ENCODE assay signal across 8 cellular contexts in genomic region chr4:185128272-185129119, GRCh38. TPM values are rescaled to one million over a fixed set of nuclear protein-coding genes. Genes with fewer than 3 reads are reported as not detected.
A peak's percentile ranks its signal among the peaks of the same experiment; 100 is the strongest.
DNase-seq lines count a peak whose midpoint lies in the region; ATAC-seq and TF ChIP-seq lines count a peak whose summit lies in the region.

No MANE protein-coding gene starts in this region.

- intact Hi-C loops in dendritic cell treated with granulocyte-macrophage colony-stimulating factor and Interleukin-4, amounts not matched to agents 40 ng/mL and 50 ng/mL, for 4 days (cut with micrococcal nuclease) = no loop called here
- intact Hi-C loops in testis (cut with DNase I; ENCODE audit: low total_unique reads) = no loop called here

- DNase-seq in GM23248 (peak; percentile 53), T-helper 9 cell (peak; percentile 9), lung (ENCODE audit: low spot score) (no peak), testis (peak; percentile 62), NCI-H524 treated with DMSO at 0.1 percent for 48 hours (lab: John Stamatoyannopoulos, UW) (no peak)

- no peaks in the 10 kb centered on the region for H3K36me3 Mint-ChIP-seq in dendritic cell treated with granulocyte-macrophage colony-stimulating factor and Interleukin-4, amounts not matched to agents 40 ng/mL and 50 ng/mL, for 4 days (ENCODE audit: low read depth)

- no peak overlapping the region for H3K27ac Mint-ChIP-seq in dendritic cell treated with granulocyte-macrophage colony-stimulating factor and Interleukin-4, amounts not matched to agents 40 ng/mL and 50 ng/mL, for 4 days

- TF ChIP-seq CTCF in DOHH2 (IDR thresholded peaks at IDR 0.05; ENCODE audit: low read depth, low read length, poor library complexity, severe bottlenecking) (no peak), lung (IDR thresholded peaks at IDR 0.05; ENCODE audit: control extremely low read depth, extremely low read depth) (no peak), testis (IDR thresholded peaks at IDR 0.05) (peak in 2 of 3 experiments; percentile 28 to 49)

- no peaks in the 10 kb centered on the region for H3K9me2 ChIP-seq in DOHH2 (replicated peaks; ENCODE audit: control insufficient read depth, low read length)
- H3K9me2 ChIP-seq in GM23248 (ENCODE audit: insufficient read depth) = no peaks in the 10 kb centered on the region

- H3K27ac ChIP-seq in DOHH2 (ENCODE audit: low read depth, low read length) (no peak overlapping the region), GM23248 (no peak overlapping the region), lung (ENCODE audit: low read depth in 1 of 2, low read length in 1 of 2) (peak overlapping the region; percentile 57 to 90), testis (peak overlapping the region; percentile 83 to 87)

- peaks cover 9% of the 10 kb centered on the region for H3K4me1 Mint-ChIP-seq in dendritic cell treated with granulocyte-macrophage colony-stimulating factor and Interleukin-4, amounts not matched to agents 40 ng/mL and 50 ng/mL, for 4 days (ENCODE audit: low read depth)

- peak overlapping the region; percentile 66 for H3K4me3 Mint-ChIP-seq in dendritic cell treated with granulocyte-macrophage colony-stimulating factor and Interleukin-4, amounts not matched to agents 40 ng/mL and 50 ng/mL, for 4 days

- H3K27me3 ChIP-seq in DOHH2 (ENCODE audit: control insufficient read depth, low read length) = peaks cover 12% of the 10 kb centered on the region
- H3K27me3 ChIP-seq in GM23248 (replicated peaks; ENCODE audit: insufficient read depth) = no peaks in the 10 kb centered on the region
- no peaks in the 10 kb centered on the region for H3K27me3 ChIP-seq in lung (ENCODE audit: control insufficient read depth, insufficient read depth)
- no peaks in the 10 kb centered on the region for H3K27me3 ChIP-seq in testis

- no peak overlapping the region for H3K9ac ChIP-seq in GM23248

- no peaks in the 10 kb centered on the region for H3F3A ChIP-seq in DOHH2 (ENCODE audit: control insufficient read depth, insufficient read depth)
- no peaks in the 10 kb centered on the region for H3F3A ChIP-seq in GM23248 (ENCODE audit: insufficient read depth)

- H3K9me3 Mint-ChIP-seq in dendritic cell treated with granulocyte-macrophage colony-stimulating factor and Interleukin-4, amounts not matched to agents 40 ng/mL and 50 ng/mL, for 4 days = no peaks in the 10 kb centered on the region

- H3K4me1 ChIP-seq in DOHH2 (ENCODE audit: control insufficient read depth, low read length) (no peaks in the 10 kb centered on the region), GM23248 (ENCODE audit: insufficient read depth) (no peaks in the 10 kb centered on the region), lung (ENCODE audit: control insufficient read depth in 2 of 2, insufficient read depth in 2 of 2, low read length in 2 of 2) (peaks cover 0 to 2% of the 10 kb centered on the region in 2 donors), testis (no peaks in the 10 kb centered on the region)

- 2 to 4% methylated on average over 61 to 74 of the region's 74 CpGs for WGBS in GM23248 (ENCODE audit: low coverage in 1 of 2, low lambda C conversion rate in 2 of 2, missing lambda C conversion rate in 2 of 2), 2 experiments
- WGBS in lung, 2 donors = 1 to 2% methylated on average over 70 to 74 of the region's 74 CpGs
- 1 to 2% methylated on average over 44 to 71 of the region's 74 CpGs for WGBS in testis, 2 donors

- peak; percentile 39 for ATAC-seq in lung (ENCODE audit: insufficient read depth, low FRiP score)
- ATAC-seq in HG02840 (IDR thresholded peaks at IDR 0.05; ENCODE audit: low FRiP score, unreplicated experiment) = no peak

- no peaks in the 10 kb centered on the region for H3K79me2 ChIP-seq in DOHH2 (ENCODE audit: control insufficient read depth, low read length)
- H3K79me2 ChIP-seq in GM23248 (ENCODE audit: insufficient read depth) = no peaks in the 10 kb centered on the region

- in situ Hi-C loops in GM23248 (cut with MboI) = no loop called here

- H2AFZ ChIP-seq in GM23248 = peak overlapping the region; percentile 80

- no peak for TF ChIP-seq POLR2A in testis (IDR thresholded peaks at IDR 0.05)

- no peaks in the 10 kb centered on the region for H3K36me3 ChIP-seq in DOHH2 (ENCODE audit: control insufficient read depth, low read length)
- no peaks in the 10 kb centered on the region for H3K36me3 ChIP-seq in GM23248 (ENCODE audit: low read depth)
- no peaks in the 10 kb centered on the region for H3K36me3 ChIP-seq in lung (ENCODE audit: control insufficient read depth in 2 of 2, insufficient read depth in 2 of 2, low read length in 2 of 2)
- H3K36me3 ChIP-seq in testis (ENCODE audit: low read depth, missing control alignments) = no peaks in the 10 kb centered on the region

- peaks cover 68% of the 10 kb centered on the region for H3K27me3 Mint-ChIP-seq in dendritic cell treated with granulocyte-macrophage colony-stimulating factor and Interleukin-4, amounts not matched to agents 40 ng/mL and 50 ng/mL, for 4 days

- H4K20me1 ChIP-seq in DOHH2 (ENCODE audit: control insufficient read depth, insufficient read depth, low read depth, low read length) (no peaks in the 10 kb centered on the region), GM23248 (ENCODE audit: insufficient read depth) (no peaks in the 10 kb centered on the region)

- no peaks in the 10 kb centered on the region for H3K9me3 ChIP-seq in DOHH2 (ENCODE audit: control insufficient read depth, insufficient read depth, low read length)
- H3K9me3 ChIP-seq in GM23248 (ENCODE audit: low read depth) = no peaks in the 10 kb centered on the region
- no peaks in the 10 kb centered on the region for H3K9me3 ChIP-seq in lung (ENCODE audit: control insufficient read depth in 2 of 2, insufficient read depth in 1 of 2, low read length in 1 of 2)
- H3K9me3 ChIP-seq in testis = no peaks in the 10 kb centered on the region

- peak overlapping the region; percentile 42; the same call in 1 of the 2 replicates for H3K4me2 ChIP-seq in DOHH2 (ENCODE audit: low read length)
- peak overlapping the region; percentile 78 for H3K4me2 ChIP-seq in GM23248 (ENCODE audit: unreplicated experiment)

- peak overlapping the region; percentile 27; the same call in 1 of the 2 replicates for H3K4me3 ChIP-seq in DOHH2 (ENCODE audit: low read length)
- H3K4me3 ChIP-seq in GM23248 = peak overlapping the region; percentile 66
- H3K4me3 ChIP-seq in lung = peak overlapping the region; percentile 47
- H3K4me3 ChIP-seq in testis = peak overlapping the region; percentile 59 to 81

RNA-seq across cellular contexts. Expression of gene SLC25A4, which starts 14.6 kb away (rescaled TPM):
- 6.5 and 7.5 TPM in 2 replicates for total RNA-seq in GM23248 (2014; rRNA removed; shearing (Covaris generic))
- 28.1 and 29.2 TPM in 2 replicates for polyA plus RNA-seq in GM23248 (2016; fragmentation: Nextera tagmentation; extraction: Ambion mirVana)
- 10 to 100 TPM; 18.3 to 52.2 TPM for total RNA-seq in lung
- 10 to 100 TPM; 29.8 to 31.7 TPM for polyA plus RNA-seq in lung
- 100 to 1,000 TPM in 1 of 2 donors, 10 to 100 TPM in 1; 60.5 to 104 TPM for total RNA-seq in testis
- 58.7 TPM for polyA plus RNA-seq in testis (ENCODE audit: insufficient read depth, low read depth, low replicate concordance)

Comparison
In these comparisons a context has a peak if more than half of its experiments do, and no peak if none do; other contexts are left out.
1. H3K27ac ChIP-seq: peak in lung (2 of 2) and testis (2 of 2); none in DOHH2 (single experiment) and GM23248 (single experiment).
2. CTCF ChIP-seq: peak in testis (2 of 3); none in DOHH2 (single experiment) and lung (single experiment).
3. DNase-seq: peak in GM23248 (single experiment), T-helper 9 cell (single experiment) and testis (single experiment); none in lung (single experiment) and NCI-H524 treated with DMSO at 0.1 percent for 48 hours (single experiment).
4. Peak in every context shown above with its lines, with median percentiles within 50 percentile points of each other: H3K4me3 ChIP-seq.